22 cellular contexts compared by ENCODE assay signal in genomic region chr11:10631761-10632160, GRCh38.
DNase-seq lines count a peak whose midpoint lies in the region; ATAC-seq, FAIRE-seq and TF ChIP-seq lines count a peak whose summit lies in the region.
"Had no signal": no experiment of that assay in that cellular context is flagged by ENCODE, and none has a peak within 500 bp of the region (broad histone marks: within the 10 kb centered on the region; RNA-seq: fewer than 3 reads in every experiment).

No MANE protein-coding gene starts in this region.

- ATAC-seq in memory B cell (ENCODE audit: low read depth), result no peak
- no peak for ATAC-seq in thoracic aorta (ENCODE audit: insufficient number of reproducible peaks, low FRiP score, low read depth)
- no peak for ATAC-seq in HG03439 (IDR thresholded peaks at IDR 0.05; ENCODE audit: unreplicated experiment)

- H3K9me3 Mint-ChIP-seq in memory B cell (no peaks in the 10 kb centered on the region), MCF 10A (ENCODE audit: unreplicated experiment) (no peaks in the 10 kb centered on the region)

- H3K27ac Mint-ChIP-seq in memory B cell (peak overlapping the region; percentile 75), MCF 10A (ENCODE audit: low read depth, unreplicated experiment) (no peak overlapping the region)

- CTCF ChIA-PET in MCF 10A (lab: Yijun Ruan, JAX), result interaction anchor here (0.7 kb wide), 1 partner anchor 106 kb away, joined by 4 read pairs; no protein-coding TSS in a partner anchor

- peaks cover 11 to 51% of the 10 kb centered on the region in 2 donors for H3K4me1 ChIP-seq in thoracic aorta (ENCODE audit: control insufficient read depth in 1 of 2, low read depth in 2 of 2)

- peaks cover 66% of the 10 kb centered on the region for H3K36me3 ChIP-seq in thoracic aorta

- peak overlapping the region in 1 of 2 donors; percentile 38 for H3K27ac ChIP-seq in coronary artery
- peak overlapping the region; percentile 94 to 95 for H3K27ac ChIP-seq in thoracic aorta

- POLR2A ChIA-PET in MCF 10A (lab: Yijun Ruan, JAX), result interaction anchor here (0.6 to 1.1 kb wide), 2 partner anchors 15 to 1062 kb away, joined by 3 to 4 read pairs; no protein-coding TSS in a partner anchor

- H3K27me3 Mint-ChIP-seq in memory B cell (no peaks in the 10 kb centered on the region), MCF 10A (ENCODE audit: insufficient read depth, unreplicated experiment) (no peaks in the 10 kb centered on the region)

- BruUV-seq in MCF 10A (replicated peaks; lab: Mats Ljungman, UMichigan), result no TSS peak

- TF ChIP-seq CTCF in coronary artery (IDR thresholded peaks at IDR 0.05) (no peak), thoracic aorta (IDR thresholded peaks at IDR 0.05) (no peak), MCF 10A (IDR thresholded peaks at IDR 0.05; ENCODE audit: unreplicated experiment) (no peak)

- H3K9me3 ChIP-seq in thoracic aorta, result no peaks in the 10 kb centered on the region

- H3K4me3 Mint-ChIP-seq in memory B cell (no peak overlapping the region), MCF 10A (ENCODE audit: unreplicated experiment) (no peak overlapping the region)
- H3K4me3 Mint-ChIP-seq: CD14-positive monocyte had no signal

- peaks cover 10% of the 10 kb centered on the region for H3K36me3 Mint-ChIP-seq in memory B cell
- H3K36me3 Mint-ChIP-seq in MCF 10A (ENCODE audit: insufficient read depth, unreplicated experiment), result no peaks in the 10 kb centered on the region
- H3K36me3 Mint-ChIP-seq: CD14-positive monocyte had no signal

- no peak overlapping the region for H3K4me3 ChIP-seq in coronary artery
- no peak overlapping the region for H3K4me3 ChIP-seq in thoracic aorta

- intact Hi-C loops in MCF 10A (cut with micrococcal nuclease), result no loop called here

- TF ChIP-seq POLR2A in GM12892 (IDR thresholded peaks at IDR 0.05; ENCODE audit: low read depth, low read length), result no peak

- H3K4me1 Mint-ChIP-seq in memory B cell (peaks cover 35% of the 10 kb centered on the region), MCF 10A (ENCODE audit: insufficient read depth, unreplicated experiment) (no peaks in the 10 kb centered on the region)

- no peaks in the 10 kb centered on the region for H3K27me3 ChIP-seq in thoracic aorta (replicated peaks; ENCODE audit: insufficient read depth)

- DNase-seq in GM12892 (ENCODE audit: insufficient read length) (no peak), coronary artery (ENCODE audit: low spot score) (peak; percentile 19), memory B cell (ENCODE audit: low spot score in 2 of 2) (no peak), thoracic aorta (ENCODE audit: low spot score) (no peak), kidney glomerular epithelial cell (lab: John Stamatoyannopoulos, UW) (no peak), NCI-H1694 treated with DMSO at 0.1 percent for 48 hours (lab: John Stamatoyannopoulos, UW) (no peak), MCF 10A (ENCODE audit: unreplicated experiment) (no peak)
- DNase-seq: DMS53, EL, GF-D8, KG1, NCI-H1092 treated with DMSO at 0.1 percent for 48 hours, NCI-H1436 treated with DMSO at 0.1 percent for 48 hours, NCI-H2029, NCI-H2227 treated with DMSO at 0.1 percent for 48 hours, NCI-H510A, NCI-H748 treated with DMSO at 0.1 percent for 48 hours, SIG-M5 had no signal

- peak; percentile 30 for FAIRE-seq in GM12892 (lab: Jason Lieb, UNC)
- FAIRE-seq: A204.1, GM19239 had no signal
